ENCODE assay signal across 11 cellular contexts in the genomic region with DNA sequence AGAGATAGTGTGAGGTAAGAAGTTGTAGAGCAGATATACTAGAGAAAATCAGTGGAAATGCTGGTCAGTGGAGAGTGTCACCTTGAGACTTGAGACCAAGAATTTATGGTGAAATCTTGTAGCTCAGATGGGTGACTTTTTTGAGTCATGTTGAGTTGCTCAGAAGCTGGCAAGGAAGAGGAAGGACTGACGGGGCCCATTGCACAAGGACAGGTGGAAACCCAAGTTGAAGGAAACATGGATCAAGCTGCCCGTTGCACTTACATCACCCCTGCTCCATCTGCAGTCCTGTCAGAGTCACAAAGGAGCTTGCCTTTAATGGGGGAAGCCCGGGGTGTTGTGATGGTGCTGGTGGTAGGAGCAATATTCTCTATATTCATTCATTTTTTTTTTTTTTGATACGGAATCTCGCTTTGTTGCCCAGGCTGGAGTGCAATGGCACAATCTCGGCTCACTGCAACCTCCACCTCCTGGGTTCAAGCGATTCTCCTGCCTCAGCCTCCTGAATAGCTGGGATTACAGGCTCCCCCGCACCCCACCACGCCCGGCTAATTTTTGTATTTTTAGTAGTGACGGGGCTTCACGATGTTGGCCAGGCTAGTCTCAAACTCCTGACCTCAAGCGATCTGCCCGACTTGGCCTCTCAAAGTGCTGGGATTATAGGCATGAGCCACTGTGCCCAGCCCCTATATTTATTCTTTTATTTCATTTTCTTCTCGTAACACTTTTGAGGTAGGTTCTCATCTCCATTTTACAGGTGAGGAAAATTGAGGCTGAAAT. TPM values are rescaled to one million over a fixed set of nuclear protein-coding genes. Genes with fewer than 3 reads are reported as not detected.
DNase-seq lines count a peak whose midpoint lies in the region; ATAC-seq and TF ChIP-seq lines count a peak whose summit lies in the region.
"Had no signal": no experiment of that assay in that cellular context is flagged by ENCODE, and none has a peak within 500 bp of the region (broad histone marks: within the 10 kb centered on the region; RNA-seq: fewer than 3 reads in every experiment).

No MANE protein-coding gene starts in this region.

- CTCF ChIA-PET in activated CD8-positive, alpha-beta T cell treated with anti-CD3 and anti-CD28 coated beads, Interleukin-2, amount 10 ng/mL, durations not matched to agents 7 days and 5 days (lab: Charles Lee), result interaction anchor here (0.7 to 1.2 kb wide), 6 partner anchors 9 to 1292 kb away, joined by 3 to 5 read pairs (median 4); partner anchors contain the start of genes GPR18 and UBAC2

- H3K4me1 ChIP-seq in neutrophil (ENCODE audit: control insufficient read depth in 1 of 2, insufficient read depth in 1 of 2, low read depth in 1 of 2, low read length in 1 of 2), result peaks cover 53 to 63% of the 10 kb centered on the region in 2 experiments

- H3K4me3 Mint-ChIP-seq in activated CD8-positive, alpha-beta T cell treated with anti-CD3 and anti-CD28 coated beads, Interleukin-2, amount 10 ng/mL, durations not matched to agents 7 days and 5 days, result peak overlapping the region; percentile 65

- H3K4me3 ChIP-seq in GM08714 (ENCODE audit: low read length) (peak overlapping the region; percentile 55; the same call in 1 of the 2 replicates), neutrophil (ENCODE audit: low read depth in 1 of 2, low read length in 1 of 2) (no peak overlapping the region)

- peaks cover 41% of the 10 kb centered on the region for H3K36me3 Mint-ChIP-seq in activated CD8-positive, alpha-beta T cell treated with anti-CD3 and anti-CD28 coated beads, Interleukin-2, amount 10 ng/mL, durations not matched to agents 7 days and 5 days (ENCODE audit: low read depth)

- POLR2A ChIA-PET in activated CD8-positive, alpha-beta T cell treated with anti-CD3 and anti-CD28 coated beads, Interleukin-2, amount 10 ng/mL, durations not matched to agents 7 days and 5 days (lab: Charles Lee), result interaction anchor here (0.9 to 2.3 kb wide), 3 partner anchors 9 to 28 kb away, joined by 3 to 11 read pairs (median 3); partner anchors contain the start of gene UBAC2

- no peaks in the 10 kb centered on the region for H3K9me3 ChIP-seq in neutrophil

- no peak for ATAC-seq in activated CD8-positive, alpha-beta T cell treated with anti-CD3 and anti-CD28 coated beads, Interleukin-2, amount 10 ng/mL, durations not matched to agents 7 days and 5 days
- ATAC-seq in HG03378 (IDR thresholded peaks at IDR 0.05; ENCODE audit: unreplicated experiment), result no peak
- ATAC-seq in GM19328 (IDR thresholded peaks at IDR 0.05; ENCODE audit: unreplicated experiment), result no peak

- peak overlapping the region; percentile 62 for H3K27ac ChIP-seq in neutrophil

- no peak for TF ChIP-seq CTCF in neutrophil (IDR thresholded peaks at IDR 0.05)

- no peaks in the 10 kb centered on the region for H3K27me3 ChIP-seq in neutrophil

- DNase-seq in M059J (ENCODE audit: low read depth) (peak; percentile 27), NCI-H526 (lab: John Stamatoyannopoulos, UW) (no peak)
- DNase-seq in activated CD8-positive, alpha-beta T cell treated with anti-CD3 and anti-CD28 coated beads, Interleukin-2, amount 10 ng/mL, durations not matched to agents 7 days and 5 days, result no peak
- DNase-seq: central memory CD4-positive, alpha-beta T cell; GDM1; hippocampal formation; NCI-H2081 treated with DMSO at 0.1 percent for 48 hours had no signal

- peak overlapping the region; percentile 84 for H3K27ac Mint-ChIP-seq in activated CD8-positive, alpha-beta T cell treated with anti-CD3 and anti-CD28 coated beads, Interleukin-2, amount 10 ng/mL, durations not matched to agents 7 days and 5 days

- H3K4me1 Mint-ChIP-seq in activated CD8-positive, alpha-beta T cell treated with anti-CD3 and anti-CD28 coated beads, Interleukin-2, amount 10 ng/mL, durations not matched to agents 7 days and 5 days (ENCODE audit: low read depth), result peaks cover 71% of the 10 kb centered on the region

- H3K36me3 ChIP-seq in neutrophil, result no peaks in the 10 kb centered on the region

- no peaks in the 10 kb centered on the region for H3K27me3 Mint-ChIP-seq in activated CD8-positive, alpha-beta T cell treated with anti-CD3 and anti-CD28 coated beads, Interleukin-2, amount 10 ng/mL, durations not matched to agents 7 days and 5 days (ENCODE audit: low read depth)

- H3K9me3 Mint-ChIP-seq in activated CD8-positive, alpha-beta T cell treated with anti-CD3 and anti-CD28 coated beads, Interleukin-2, amount 10 ng/mL, durations not matched to agents 7 days and 5 days (ENCODE audit: insufficient read depth), result no peaks in the 10 kb centered on the region

RNA-seq across cellular contexts. Expression of gene UBAC2, which starts 27.4 kb away (rescaled TPM):
- total RNA-seq in M059J (2014; rRNA removed; shearing (Covaris generic)), result 46.0 and 61.5 TPM in 2 replicates
- total RNA-seq in activated CD8-positive, alpha-beta T cell treated with anti-CD3 and anti-CD28 coated beads, Interleukin-2, amount 10 ng/mL, durations not matched to agents 7 days and 5 days, result 10 to 100 TPM; 67.4 to 71.2 TPM

RNA-seq across cellular contexts. Expression of gene GPR18, which starts 30.1 kb away (rescaled TPM):
- not detected in 2 replicates for total RNA-seq in M059J (2014; rRNA removed; shearing (Covaris generic))
- 10 to 100 TPM; 16.2 to 16.6 TPM for total RNA-seq in activated CD8-positive, alpha-beta T cell treated with anti-CD3 and anti-CD28 coated beads, Interleukin-2, amount 10 ng/mL, durations not matched to agents 7 days and 5 days

Comparison
In these comparisons a context has a peak if more than half of its experiments do, and no peak if none do; other contexts are left out.
1. RNA of gene GPR18, which starts 30.1 kb away (total RNA-seq): 16.2 to 16.6 TPM in activated CD8-positive, alpha-beta T cell treated with anti-CD3 and anti-CD28 coated beads, Interleukin-2, amount 10 ng/mL, durations not matched to agents 7 days and 5 days; not detected in M059J; every median in the first group is over 10 times any median in the second.